Comparison of ENCODE assay signal across 10 cellular contexts in genomic region chr4:140980426-140981200, GRCh38.
"Had no signal": no experiment of that assay in that cellular context is flagged by ENCODE, and none has a peak within 500 bp of the region (broad histone marks: within the 10 kb centered on the region; RNA-seq: fewer than 3 reads in every experiment).

No MANE protein-coding gene starts in this region.

- H3K4me3 ChIP-seq: GM23338 had no signal

- H2AFZ ChIP-seq: GM23338 had no signal

- DNase-seq: H9, HCEC 1CT, HFFc6, KBM-7 had no signal

- H3K27ac ChIP-seq: HL-60, KMS-11 had no signal

- FAIRE-seq: H1, H54, HepG2 had no signal

- H3K4me2 ChIP-seq: GM23338, KMS-11 had no signal

- ATAC-seq: GM23338, HepG2 had no signal

- H3K9ac ChIP-seq: KMS-11 had no signal
